ENCODE assay signal across 9 cellular contexts in genomic region chr19:17797397-17798201, GRCh38. TPM values are rescaled to one million over a fixed set of nuclear protein-coding genes. Genes with fewer than 3 reads are reported as not detected.
DNase-seq lines count a peak whose midpoint lies in the region; ATAC-seq, FAIRE-seq and TF ChIP-seq lines count a peak whose summit lies in the region.
"Had no signal": no experiment of that assay in that cellular context is flagged by ENCODE, and none has a peak within 500 bp of the region (broad histone marks: within the 10 kb centered on the region; RNA-seq: fewer than 3 reads in every experiment).

No MANE protein-coding gene starts in this region.

- intact Hi-C loops in CD4-positive, alpha-beta memory T cell (cut with micrococcal nuclease), result no loop called here

- TF ChIP-seq CTCF in bronchial epithelial cell (IDR thresholded peaks at IDR 0.05; ENCODE audit: insufficient read depth, low read length, severe bottlenecking), result no peak

- H3K4me3 Mint-ChIP-seq in CD4-positive, alpha-beta memory T cell, result no peak overlapping the region

- H3K4me3 ChIP-seq in bronchial epithelial cell (ENCODE audit: low read depth, low read length), result no peak overlapping the region
- no peak overlapping the region for H3K4me3 ChIP-seq in CD4-positive, alpha-beta memory T cell (ENCODE audit: low read length in 2 of 2)

- peak overlapping the region in 1 of 7 donors; percentile 81 for H3K27ac Mint-ChIP-seq in CD4-positive, alpha-beta memory T cell

- FAIRE-seq in bronchial epithelial cell (lab: Jason Lieb, UNC), result no peak

- peaks cover 0 to 3% of the 10 kb centered on the region in 2 donors for H3K27me3 Mint-ChIP-seq in CD4-positive, alpha-beta memory T cell

- H3K36me3 Mint-ChIP-seq in CD4-positive, alpha-beta memory T cell, result no peaks in the 10 kb centered on the region

- H3K4me1 ChIP-seq in CD4-positive, alpha-beta memory T cell (ENCODE audit: insufficient read depth, low read length), result peaks cover 50% of the 10 kb centered on the region

- DNase-seq in DMS53 (lab: John Stamatoyannopoulos, UW), result peak; percentile 83
- peak; percentile 54 for DNase-seq in NCI-H460 (ENCODE audit: extremely low read depth, low read depth)
- peak; percentile 92 for DNase-seq in bronchial epithelial cell (ENCODE audit: low read depth)
- DNase-seq in stimulated activated CD4-positive, alpha-beta T cell treated with anti-CD3 and anti-CD28 coated beads, Interleukin-15, amount 100 ng/mL, for 48 hours (ENCODE audit: low read depth in 2 of 2), result peak; percentile 66 to 73
- DNase-seq in CD4-positive, alpha-beta memory T cell, result no peak
- DNase-seq: left cardiac atrium had no signal

- H3K9me3 Mint-ChIP-seq in CD4-positive, alpha-beta memory T cell, result no peaks in the 10 kb centered on the region

- ATAC-seq in GM19463 (IDR thresholded peaks at IDR 0.05; ENCODE audit: unreplicated experiment) (no peak), HG02610 (IDR thresholded peaks at IDR 0.05; ENCODE audit: unreplicated experiment) (no peak), GM21723 (IDR thresholded peaks at IDR 0.05; ENCODE audit: unreplicated experiment) (no peak)
- ATAC-seq: left cardiac atrium had no signal

- H3K27me3 ChIP-seq in bronchial epithelial cell (ENCODE audit: control insufficient read depth, insufficient read depth, low read length), result no peaks in the 10 kb centered on the region
- H3K27me3 ChIP-seq in CD4-positive, alpha-beta memory T cell (ENCODE audit: insufficient read depth, low read length), result peaks cover 4% of the 10 kb centered on the region

- CTCF ChIA-PET in CD4-positive, alpha-beta memory T cell (lab: Charles Lee; ENCODE audit: partially characterized antibody), result interaction anchor here (0.6 to 1.5 kb wide), 3 partner anchors 58 to 92 kb away, joined by 3 read pairs; partner anchors contain the start of gene RPL18A

- H3K9me3 ChIP-seq in CD4-positive, alpha-beta memory T cell (ENCODE audit: control insufficient read depth in 1 of 2, low read length in 2 of 2), result no peaks in the 10 kb centered on the region

- H3K4me1 Mint-ChIP-seq in CD4-positive, alpha-beta memory T cell, result peaks cover 12 to 53% (median 35%) of the 10 kb centered on the region in 4 donors

- no peak overlapping the region for H3K27ac ChIP-seq in CD4-positive, alpha-beta memory T cell (ENCODE audit: low read depth, low read length)

- POLR2A ChIA-PET in CD4-positive, alpha-beta memory T cell (lab: Charles Lee; ENCODE audit: partially characterized antibody), result interaction anchor here (1.1 kb wide), 1 partner anchor 53 kb away, joined by 4 read pairs; no protein-coding TSS in a partner anchor

- H3K36me3 ChIP-seq in bronchial epithelial cell (ENCODE audit: control insufficient read depth, insufficient read depth, low read length), result no peaks in the 10 kb centered on the region
- H3K36me3 ChIP-seq in CD4-positive, alpha-beta memory T cell (ENCODE audit: insufficient read depth, low read length), result no peaks in the 10 kb centered on the region

RNA-seq across cellular contexts. Expression of gene B3GNT3, which starts 2.7 kb away (rescaled TPM):
- total RNA-seq in NCI-H460 (2014; rRNA removed; shearing (Covaris generic)), result 0.05 TPM in 1 of 2 replicates, not detected in the other
- polyA plus RNA-seq in NCI-H460 (2014; cell fraction: nucleus; rRNA removed), result not detected in 2 replicates
- 11.6 and 27.4 TPM in 2 replicates for total RNA-seq in bronchial epithelial cell
- not detected for total RNA-seq in CD4-positive, alpha-beta memory T cell
- polyA plus RNA-seq in CD4-positive, alpha-beta memory T cell, result under 1 TPM; 0.34 to 0.72 TPM

RNA-seq across cellular contexts. Expression of gene INSL3, which starts 23.7 kb away (rescaled TPM):
- not detected in 2 replicates for total RNA-seq in NCI-H460 (2014; rRNA removed; shearing (Covaris generic))
- polyA plus RNA-seq in NCI-H460 (2014; cell fraction: nucleus; rRNA removed), result not detected in 2 replicates
- total RNA-seq in bronchial epithelial cell, result not detected in 2 replicates
- 1 to 10 TPM; 5.0 to 5.3 TPM for total RNA-seq in CD4-positive, alpha-beta memory T cell
- 1 to 10 TPM; 1.0 to 3.9 TPM for polyA plus RNA-seq in CD4-positive, alpha-beta memory T cell
- total RNA-seq: left cardiac atrium had no signal

RNA-seq across cellular contexts. Expression of gene FCHO1, which starts 46.3 kb away (rescaled TPM):
- total RNA-seq in NCI-H460 (2014; rRNA removed; shearing (Covaris generic)), result 4.1 and 4.6 TPM in 2 replicates
- 1.5 and 9.3 TPM in 2 replicates for polyA plus RNA-seq in NCI-H460 (2014; cell fraction: nucleus; rRNA removed)
- 0.26 and 0.90 TPM in 2 replicates for total RNA-seq in bronchial epithelial cell
- total RNA-seq in CD4-positive, alpha-beta memory T cell, result 100 to 1,000 TPM in 1 of 2 experiments, 10 to 100 TPM in 1; 99.4 to 113 TPM
- polyA plus RNA-seq in CD4-positive, alpha-beta memory T cell, result 10 to 100 TPM in 1 of 2 donors, 1 to 10 TPM in 1; 6.5 to 30.0 TPM

RNA-seq across cellular contexts. Expression of gene JAK3, which starts 50.2 kb away (rescaled TPM):
- 1.1 and 1.4 TPM in 2 replicates for total RNA-seq in NCI-H460 (2014; rRNA removed; shearing (Covaris generic))
- polyA plus RNA-seq in NCI-H460 (2014; cell fraction: nucleus; rRNA removed), result 0.38 and 1.2 TPM in 2 replicates
- 0.26 TPM in 2 replicates for total RNA-seq in bronchial epithelial cell
- total RNA-seq in CD4-positive, alpha-beta memory T cell, result 100 to 1,000 TPM; 132 to 135 TPM
- 10 to 100 TPM; 74.6 to 96.2 TPM for polyA plus RNA-seq in CD4-positive, alpha-beta memory T cell

Comparison
In these comparisons a context has a peak if more than half of its experiments do, and no peak if none do; other contexts are left out.
1. DNase-seq: peak in DMS53 (single experiment), NCI-H460 (single experiment), bronchial epithelial cell (single experiment) and stimulated activated CD4-positive, alpha-beta T cell treated with anti-CD3 and anti-CD28 coated beads, Interleukin-15, amount 100 ng/mL, for 48 hours (2 of 2); none in CD4-positive, alpha-beta memory T cell (0 of 5).
2. RNA of gene B3GNT3, which starts 2.7 kb away (total RNA-seq): 11.6 to 27.4 TPM in bronchial epithelial cell; 0.05 TPM in NCI-H460 and not detected in CD4-positive, alpha-beta memory T cell; every median in the first group is over 10 times any median in the second.
3. RNA of gene FCHO1, which starts 46.3 kb away (total RNA-seq): 99.4 to 113 TPM in CD4-positive, alpha-beta memory T cell; 4.1 to 4.6 TPM in NCI-H460 and 0.26 to 0.90 TPM in bronchial epithelial cell; every median in the first group is over 10 times any median in the second.